Comparison of ENCODE assay signal across 17 cellular contexts in genomic region chr21:45359451-45360217, GRCh38. TPM values are rescaled to one million over a fixed set of nuclear protein-coding genes. Genes with fewer than 3 reads are reported as not detected.
DNase-seq lines count a peak whose midpoint lies in the region; ATAC-seq, FAIRE-seq and TF ChIP-seq lines count a peak whose summit lies in the region.
"Had no signal": no experiment of that assay in that cellular context is flagged by ENCODE, and none has a peak within 500 bp of the region (broad histone marks: within the 10 kb centered on the region; RNA-seq: fewer than 3 reads in every experiment).

No MANE protein-coding gene starts in this region.

- no peaks in the 10 kb centered on the region for H3K27me3 ChIP-seq in H7 (ENCODE audit: control insufficient read depth, insufficient read depth, low read length)
- no peaks in the 10 kb centered on the region for H3K27me3 ChIP-seq in breast epithelium

- H3K4me1 ChIP-seq in A549, result peaks cover 32% of the 10 kb centered on the region
- H3K4me1 ChIP-seq in breast epithelium, result peaks cover 4 to 6% of the 10 kb centered on the region in 2 donors

- no peak overlapping the region for H3K4me2 ChIP-seq in A549

- no peak for ATAC-seq in A549
- no peak for ATAC-seq in GM18505 (IDR thresholded peaks at IDR 0.05; ENCODE audit: unreplicated experiment)
- ATAC-seq: HCT116, SK-N-SH treated with all-trans-retinoic acid at 6 μM for 48 hours had no signal

- WGBS in A549 (ENCODE audit: missing lambda C conversion rate), result 84% methylated on average over 17 of the region's 26 CpGs

- TF ChIP-seq POLR2A in A549 (IDR thresholded peaks at IDR 0.05; ENCODE audit: low read length), result no peak
- TF ChIP-seq POLR2A in breast epithelium (IDR thresholded peaks at IDR 0.05), result no peak
- TF ChIP-seq POLR2A in GM18505 (IDR thresholded peaks at IDR 0.05; ENCODE audit: borderline replicate concordance, extremely low read depth, insufficient read depth, insufficient read length), result no peak

- H3K36me3 ChIP-seq in H7 (replicated peaks; ENCODE audit: control insufficient read depth, insufficient read depth, low read length) (no peaks in the 10 kb centered on the region), breast epithelium (no peaks in the 10 kb centered on the region)

- DNase-seq in A549 (ENCODE audit: low read depth in 1 of 2, low spot score in 1 of 2), result no peak
- DNase-seq in H7, result peak; percentile 82
- peak; percentile 16 for DNase-seq in globus pallidus (ENCODE audit: low spot score)
- peak; percentile 20 for DNase-seq in midbrain (lab: John Stamatoyannopoulos, UW)
- DNase-seq in DMS79 (lab: John Stamatoyannopoulos, UW), result no peak
- DNase-seq in breast epithelium (ENCODE audit: low spot score in 2 of 2), result no peak
- no peak for DNase-seq in OCI-M1 (lab: John Stamatoyannopoulos, UW)
- DNase-seq: ACHN; CD4-positive, alpha-beta memory T cell; NCI-H1436 treated with DMSO at 0.1 percent for 48 hours; NCI-H2081 treated with DMSO at 0.1 percent for 48 hours; NCI-H226; NCI-H526 treated with DMSO at 0.1 percent for 48 hours; SHP77 had no signal

- H3K4me3 ChIP-seq in A549, result no peak overlapping the region
- H3K4me3 ChIP-seq in H7 (ENCODE audit: insufficient read depth, low read depth, low read length), result no peak overlapping the region
- H3K4me3 ChIP-seq in breast epithelium, result no peak overlapping the region

- TF ChIP-seq EP300 in A549 (IDR thresholded peaks at IDR 0.05), result no peak

- H3K27ac ChIP-seq in A549 (peak overlapping the region; percentile 17 to 98; a peak in 3 of 6 replicates), breast epithelium (peak overlapping the region in 1 of 2 donors; percentile 94)

- CTCF ChIA-PET in A549 (lab: Yijun Ruan, JAX), result interaction anchor here (1.2 kb wide), 2 partner anchors 23 to 71 kb away, joined by 3 read pairs; no protein-coding TSS in a partner anchor

- TF ChIP-seq CTCF in A549 (IDR thresholded peaks at IDR 0.05), result no peak
- no peak for TF ChIP-seq CTCF in breast epithelium (IDR thresholded peaks at IDR 0.05)

- H3K9me3 ChIP-seq in A549 (no peaks in the 10 kb centered on the region), breast epithelium (no peaks in the 10 kb centered on the region)

- intact Hi-C loops in breast epithelium (cut with DNase I; ENCODE audit: low total_unique reads), result no loop called here

- no peak for TF ChIP-seq RAD21 in A549 (conservative IDR thresholded peaks at IDR 0.05 in 1 of 2, IDR thresholded peaks at IDR 0.05 in 1 of 2)

- FAIRE-seq in A549 (lab: Jason Lieb, UNC), result no peak

- POLR2A ChIA-PET in A549 (lab: Yijun Ruan, JAX), result no interaction called here

TF ChIP-seq in A549, 52 proteins besides CTCF, POLR2A, EP300 and RAD21:
- TF ChIP-seq NPAS2 (CRISPR knock-in tag; IDR thresholded peaks at IDR 0.05; ENCODE audit: borderline replicate concordance) (no peak), HDAC2 (IDR thresholded peaks at IDR 0.05) (no peak), TFCP2L1 (CRISPR knock-in tag; IDR thresholded peaks at IDR 0.05) (no peak), SREBF2 (IDR thresholded peaks at IDR 0.05) (no peak), BCL3 (IDR thresholded peaks at IDR 0.05) (no peak), FOSL2 (IDR thresholded peaks at IDR 0.05) (no peak), FOSL2 (CRISPR knock-in tag; IDR thresholded peaks at IDR 0.05) (no peak)

RNA-seq across cellular contexts. Expression of gene COL18A1, which starts 45.3 kb away (rescaled TPM):
- 17.3 and 19.0 TPM in 2 replicates for polyA plus RNA-seq in A549 (2011; rRNA removed)
- 47.3 and 74.4 TPM in 2 replicates for polyA plus RNA-seq in A549 (2012; cell fraction: cytosol; rRNA removed)
- polyA plus RNA-seq in A549 (2012; cell fraction: nucleus; rRNA removed), result 362 and 470 TPM in 2 replicates
- 76.7 to 89.7 TPM (median 88.4 TPM) in 3 replicates for polyA plus RNA-seq in A549 (2017; fragmentation: RNase III; extraction: RNeasy Plus Mini Kit Qiagen cat#74134 plus additional on column Dnase treatment)
- 8.7 and 14.0 TPM in 2 replicates for polyA minus RNA-seq in A549 (2011; rRNA and poly(A)+ RNA removed)
- 327 and 328 TPM in 2 replicates for total RNA-seq in H7 (2014; rRNA removed; shearing (Covaris generic))
- 10 to 100 TPM; 48.3 to 62.9 (median 55.8) TPM for total RNA-seq in breast epithelium

Comparison
In these comparisons a context has a peak if more than half of its experiments do, and no peak if none do; other contexts are left out.
1. DNase-seq: peak in H7 (single experiment), globus pallidus (single experiment) and midbrain (single experiment); none in A549 (0 of 2), DMS79 (single experiment), breast epithelium (0 of 2) and OCI-M1 (single experiment).